Comparison of ENCODE assay signal across 16 cellular contexts in genomic region chr6:133768656-133769295, GRCh38.
DNase-seq lines count a peak whose midpoint lies in the region; ATAC-seq, FAIRE-seq and TF ChIP-seq lines count a peak whose summit lies in the region.
"Had no signal": no experiment of that assay in that cellular context is flagged by ENCODE, and none has a peak within 500 bp of the region (broad histone marks: within the 10 kb centered on the region; RNA-seq: fewer than 3 reads in every experiment).

No MANE protein-coding gene starts in this region.

- no peak overlapping the region for H2AFZ ChIP-seq in K562 (ENCODE audit: low read depth, low read length)

- no peaks in the 10 kb centered on the region for H4K20me1 ChIP-seq in K562 (replicated peaks; ENCODE audit: control insufficient read depth, insufficient read depth, low read length)

- no peaks in the 10 kb centered on the region; a peak in 1 of 5 replicates for H3K27me3 ChIP-seq in K562 (ENCODE audit: control insufficient read depth in 2 of 2, insufficient read depth in 2 of 2, low read length in 2 of 2)
- no peaks in the 10 kb centered on the region for H3K27me3 ChIP-seq in right cardiac atrium (ENCODE audit: control insufficient read depth, insufficient read depth)
- H3K27me3 ChIP-seq in stomach: no peaks in the 10 kb centered on the region

- no peak for TF ChIP-seq POLR2A in K562 (conservative IDR thresholded peaks at IDR 0.05)
- no peak for TF ChIP-seq POLR2A in stomach (IDR thresholded peaks at IDR 0.05)

- TF ChIP-seq RAD21 in K562 (CRISPR knock-in tag; conservative IDR thresholded peaks at IDR 0.05 in 1 of 2, IDR thresholded peaks at IDR 0.05 in 1 of 2): no peak

- in situ Hi-C loops in K562 (cut with MboI): no loop called here

- DNase-seq in NCI-H146 (lab: John Stamatoyannopoulos, UW): peak; percentile 5
- DNase-seq in NCI-H146 treated with DMSO at 0.1 percent for 48 hours (lab: John Stamatoyannopoulos, UW; ENCODE audit: unreplicated experiment): no peak
- peak in 1 of 4 experiments; percentile 32 for DNase-seq in K562 (ENCODE audit: extremely low read depth in 1 of 4, low spot score in 3 of 4)
- DNase-seq in right cardiac atrium: peak; percentile 55 to 79 (median 70)
- peak; percentile 34 for DNase-seq in stomach
- DNase-seq in SKM-1 (lab: John Stamatoyannopoulos, UW; ENCODE audit: unreplicated experiment): no peak
- DNase-seq in stimulated activated naive CD8-positive, alpha-beta T cell treated with anti-CD3 and anti-CD28 coated beads, Interleukin-15, Interleukin-2, amounts not matched to agents 100 U/mL and 50 U/mL, for 24 hours: no peak
- DNase-seq: activated CD8-positive, alpha-beta memory T cell treated with anti-CD3 and anti-CD28 coated beads, Interleukin-2, amount 10 ng/mL, durations not matched to agents 7 days and 5 days; activated naive CD4-positive, alpha-beta T cell; CD8-positive, alpha-beta T cell; lower lobe of right lung; NCI-H2029; stimulated activated naive CD4-positive, alpha-beta T cell treated with Interleukin-2 at 50 U/mL for 16 hours had no signal

- H3K36me3 ChIP-seq in K562 (ENCODE audit: control insufficient read depth, insufficient read depth, low read length): no peaks in the 10 kb centered on the region
- no peaks in the 10 kb centered on the region for H3K36me3 ChIP-seq in stomach
- H3K36me3 ChIP-seq: lower lobe of right lung had no signal

- no peak overlapping the region for H3K9ac ChIP-seq in K562 (ENCODE audit: insufficient read depth in 1 of 2, low read depth in 2 of 2, low read length in 2 of 2)

- H3K9me1 ChIP-seq in K562 (ENCODE audit: control insufficient read depth, insufficient read depth, low read length): no peaks in the 10 kb centered on the region

- intact Hi-C loops in K562 (cut with micrococcal nuclease) (no loop called here), right cardiac atrium (cut with DNase I) (no loop called here), stomach (cut with DNase I; ENCODE audit: low total_unique reads) (no loop called here)

- H3K27ac ChIP-seq in K562 (ENCODE audit: extremely low read depth, low read depth, low read length): no peak overlapping the region
- H3K27ac ChIP-seq in right cardiac atrium (ENCODE audit: low read length): no peak overlapping the region
- no peak overlapping the region for H3K27ac ChIP-seq in stomach
- H3K27ac ChIP-seq: lower lobe of right lung had no signal

- H3K4me1 ChIP-seq in K562 (replicated peaks in 1 of 2; ENCODE audit: control insufficient read depth in 2 of 2, insufficient read depth in 2 of 2, low read length in 2 of 2): no peaks in the 10 kb centered on the region
- peaks cover 2% of the 10 kb centered on the region for H3K4me1 ChIP-seq in right cardiac atrium (ENCODE audit: control insufficient read depth, insufficient read depth, low read length)
- peaks cover 0 to 6% (median 0%) of the 10 kb centered on the region in 4 donors for H3K4me1 ChIP-seq in stomach
- H3K4me1 ChIP-seq: lower lobe of right lung had no signal

- no peaks in the 10 kb centered on the region for H3K9me3 ChIP-seq in K562 (replicated peaks; ENCODE audit: control insufficient read depth, insufficient read depth, low read depth, low read length)
- H3K9me3 ChIP-seq in right cardiac atrium (ENCODE audit: control insufficient read depth, low read length): no peaks in the 10 kb centered on the region
- H3K9me3 ChIP-seq in stomach: no peaks in the 10 kb centered on the region
- H3K9me3 ChIP-seq: lower lobe of right lung had no signal

- WGBS in K562 (ENCODE audit: insufficient coverage, low coverage, missing lambda C conversion rate): 1% methylated on average over 5 of the region's 5 CpGs
- WGBS in right cardiac atrium: 34% methylated on average over 5 of the region's 5 CpGs
- 31 to 41% (median 32%) methylated on average over 5 of the region's 5 CpGs for WGBS in stomach, 5 donors

- BruUV-seq in K562 (replicated peaks; lab: Mats Ljungman, UMichigan): no TSS peak

- CTCF ChIA-PET in K562 (lab: Yijun Ruan, JAX; ENCODE audit: low intra/inter-chr PET ratio): no interaction called here

- no peak overlapping the region for H3K4me3 ChIP-seq in K562
- no peak overlapping the region for H3K4me3 ChIP-seq in right cardiac atrium (ENCODE audit: low read length)
- no peak overlapping the region for H3K4me3 ChIP-seq in stomach
- H3K4me3 ChIP-seq: lower lobe of right lung had no signal

- no peak overlapping the region for H3K4me2 ChIP-seq in K562 (ENCODE audit: insufficient read depth, low read length)

- no peaks in the 10 kb centered on the region for H3K79me2 ChIP-seq in K562 (ENCODE audit: control insufficient read depth, insufficient read depth, low read length)

- no peak for ATAC-seq in K562
- ATAC-seq in right cardiac atrium: no peak
- no peak for ATAC-seq in stimulated activated naive CD8-positive, alpha-beta T cell treated with anti-CD3 and anti-CD28 coated beads, Interleukin-15, Interleukin-2, amounts not matched to agents 100 U/mL and 50 U/mL, for 24 hours
- ATAC-seq in GM19452 (IDR thresholded peaks at IDR 0.05; ENCODE audit: unreplicated experiment): no peak
- ATAC-seq: activated CD8-positive, alpha-beta memory T cell treated with anti-CD3 and anti-CD28 coated beads, Interleukin-2, amount 10 ng/mL, durations not matched to agents 7 days and 5 days; CD8-positive, alpha-beta T cell; lower lobe of right lung; WTC11 had no signal

- no peak for TF ChIP-seq CTCF in K562 (IDR thresholded peaks at IDR 0.05 in 2 of 3, conservative IDR thresholded peaks at IDR 0.05 in 1 of 3; ENCODE audit: insufficient read depth in 2 of 3, low read depth in 1 of 3, low read length in 3 of 3)
- TF ChIP-seq CTCF in stomach (IDR thresholded peaks at IDR 0.05): no peak

- TF ChIP-seq EP300 in K562 (IDR thresholded peaks at IDR 0.05; ENCODE audit: low read length): no peak
- TF ChIP-seq EP300 in stomach (IDR thresholded peaks at IDR 0.05): no peak

- FAIRE-seq in K562 (lab: Jason Lieb, UNC): no peak
- FAIRE-seq: H1 had no signal

- POLR2A ChIA-PET in K562 (lab: Yijun Ruan, JAX): interaction anchor here (1.2 kb wide), 1 partner anchor 10 kb away, joined by 3 read pairs; no protein-coding TSS in a partner anchor

TF ChIP-seq in K562, 482 proteins besides CTCF, POLR2A, EP300 and RAD21:
- TF ChIP-seq ZNF583 (CRISPR knock-in tag; IDR thresholded peaks at IDR 0.05): no peak
- peak; percentile 81 for TF ChIP-seq NFIX (CRISPR knock-in tag; IDR thresholded peaks at IDR 0.05; ENCODE audit: low read depth)
- no peak for TF ChIP-seq HDAC3 (IDR thresholded peaks at IDR 0.05; ENCODE audit: borderline replicate concordance, partially characterized antibody)
- TF ChIP-seq NFIC (IDR thresholded peaks at IDR 0.05): peak; percentile 92
- no peak for TF ChIP-seq CBFA2T2 (conservative IDR thresholded peaks at IDR 0.05)
- no peak for TF ChIP-seq CEBPG (CRISPR knock-in tag; IDR thresholded peaks at IDR 0.05)
- no peak for TF ChIP-seq CEBPG (tag; conservative IDR thresholded peaks at IDR 0.05 in 1 of 2, IDR thresholded peaks at IDR 0.05 in 1 of 2)

Comparison
In these comparisons a context has a peak if more than half of its experiments do, and no peak if none do; other contexts are left out.
1. DNase-seq: peak in NCI-H146 (single experiment), right cardiac atrium (3 of 3) and stomach (single experiment); none in NCI-H146 treated with DMSO at 0.1 percent for 48 hours (single experiment), SKM-1 (single experiment) and stimulated activated naive CD8-positive, alpha-beta T cell treated with anti-CD3 and anti-CD28 coated beads, Interleukin-15, Interleukin-2, amounts not matched to agents 100 U/mL and 50 U/mL, for 24 hours (single experiment).